10 cellular contexts compared by ENCODE assay signal in the genomic region with DNA sequence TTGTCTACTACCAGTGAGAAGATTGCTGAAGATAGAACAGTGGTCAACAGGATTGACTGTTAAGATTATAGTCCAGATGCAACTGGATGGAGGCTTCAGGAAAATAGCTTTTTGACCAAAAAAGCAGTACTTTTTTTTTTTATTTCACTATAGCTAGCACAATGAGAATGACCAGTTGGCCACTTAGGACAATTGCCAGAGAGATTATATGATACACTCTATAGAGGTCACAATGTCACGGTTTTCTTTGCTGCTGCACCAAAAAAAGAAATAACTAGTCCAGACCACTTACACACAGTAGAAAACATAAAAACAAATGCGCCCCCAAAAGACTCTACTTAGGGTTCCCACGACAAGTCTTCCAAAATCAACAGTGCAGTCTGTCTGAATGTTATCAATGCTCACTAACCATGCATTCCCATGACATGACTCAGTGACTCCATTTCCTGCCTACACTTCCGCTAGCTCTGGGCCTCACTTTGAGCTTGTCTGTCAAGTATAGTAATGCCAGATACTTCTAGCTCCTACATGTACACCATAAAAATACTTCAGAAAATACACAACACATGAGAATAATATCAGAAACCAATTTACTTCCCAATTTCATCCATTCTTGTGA.
DNase-seq lines count a peak whose midpoint lies in the region; ATAC-seq and TF ChIP-seq lines count a peak whose summit lies in the region.
"Had no signal": no experiment of that assay in that cellular context is flagged by ENCODE, and none has a peak within 500 bp of the region (broad histone marks: within the 10 kb centered on the region; RNA-seq: fewer than 3 reads in every experiment).

No MANE protein-coding gene starts in this region.

- CTCF ChIA-PET in activated CD4-positive, alpha-beta T cell treated with anti-CD3 and anti-CD28 coated beads for 36 hours (lab: Charles Lee): interaction anchor here (0.7 to 0.8 kb wide), 2 partner anchors 209 to 229 kb away, joined by 3 read pairs; partner anchors contain the start of gene STARD13
- CTCF ChIA-PET in activated CD8-positive, alpha-beta T cell treated with anti-CD3 and anti-CD28 coated beads for 36 hours (lab: Charles Lee): interaction anchor here (0.9 to 1.7 kb wide), 3 partner anchors 24 to 250 kb away, joined by 3 read pairs; no protein-coding TSS in a partner anchor

- H3K9me3 ChIP-seq in right atrium auricular region (no peaks in the 10 kb centered on the region), tibial artery (no peaks in the 10 kb centered on the region)

- H3K27me3 ChIP-seq in right atrium auricular region: no peaks in the 10 kb centered on the region
- H3K27me3 ChIP-seq in tibial artery: no peaks in the 10 kb centered on the region

- peak; percentile 35 for DNase-seq in activated CD4-positive, alpha-beta T cell treated with anti-CD3 and anti-CD28 coated beads for 36 hours
- no peak for DNase-seq in activated CD4-positive, alpha-beta T cell treated with anti-CD3 and anti-CD28 coated beads, Interleukin-2, amount 50 U/mL, for 4 hours
- peak; percentile 11 for DNase-seq in activated CD8-positive, alpha-beta T cell treated with anti-CD3 and anti-CD28 coated beads for 36 hours
- DNase-seq in right atrium auricular region (ENCODE audit: low spot score): no peak
- no peak for DNase-seq in tibial artery
- DNase-seq in NCI-H1694 (lab: John Stamatoyannopoulos, UW): no peak
- no peak for DNase-seq in GM19240 (ENCODE audit: insufficient read length, low spot score)
- DNase-seq in NCI-H748 treated with DMSO at 0.1 percent for 48 hours (lab: John Stamatoyannopoulos, UW): no peak
- DNase-seq: T1000 had no signal

- intact Hi-C loops in activated CD4-positive, alpha-beta T cell treated with anti-CD3 and anti-CD28 coated beads for 36 hours (cut with DNase I, micrococcal nuclease): no loop called here
- intact Hi-C loops in activated CD8-positive, alpha-beta T cell treated with anti-CD3 and anti-CD28 coated beads for 36 hours (cut with micrococcal nuclease): no loop called here
- intact Hi-C loops in tibial artery (cut with DNase I; ENCODE audit: low total_unique reads): no loop called here

- POLR2A ChIA-PET in activated CD4-positive, alpha-beta T cell treated with anti-CD3 and anti-CD28 coated beads for 36 hours (lab: Charles Lee): no interaction called here
- POLR2A ChIA-PET in activated CD8-positive, alpha-beta T cell treated with anti-CD3 and anti-CD28 coated beads for 36 hours (lab: Charles Lee): no interaction called here

- H3K27ac ChIP-seq in right atrium auricular region (peak overlapping the region; percentile 59 to 64), tibial artery (peak overlapping the region; percentile 23 to 37)

- no peaks in the 10 kb centered on the region for H3K36me3 ChIP-seq in right atrium auricular region
- no peaks in the 10 kb centered on the region for H3K36me3 ChIP-seq in tibial artery

- H3K4me1 Mint-ChIP-seq in activated CD4-positive, alpha-beta T cell treated with anti-CD3 and anti-CD28 coated beads for 36 hours: no peaks in the 10 kb centered on the region
- H3K4me1 Mint-ChIP-seq in activated CD8-positive, alpha-beta T cell treated with anti-CD3 and anti-CD28 coated beads for 36 hours (ENCODE audit: low read depth): no peaks in the 10 kb centered on the region

- TF ChIP-seq CTCF in activated CD8-positive, alpha-beta T cell treated with anti-CD3 and anti-CD28 coated beads for 36 hours (IDR thresholded peaks at IDR 0.05): no peak
- TF ChIP-seq CTCF in right atrium auricular region (IDR thresholded peaks at IDR 0.05) (no peak), tibial artery (IDR thresholded peaks at IDR 0.05) (no peak)

- no peak overlapping the region for H3K4me3 Mint-ChIP-seq in activated CD4-positive, alpha-beta T cell treated with anti-CD3 and anti-CD28 coated beads for 36 hours
- H3K4me3 Mint-ChIP-seq in activated CD8-positive, alpha-beta T cell treated with anti-CD3 and anti-CD28 coated beads for 36 hours: no peak overlapping the region
- H3K4me3 Mint-ChIP-seq: IgD-negative memory B cell had no signal

- H3K4me3 ChIP-seq in right atrium auricular region: no peak overlapping the region
- H3K4me3 ChIP-seq in tibial artery: no peak overlapping the region

- no peaks in the 10 kb centered on the region for H3K9me3 Mint-ChIP-seq in activated CD4-positive, alpha-beta T cell treated with anti-CD3 and anti-CD28 coated beads for 36 hours (ENCODE audit: low read depth)
- H3K9me3 Mint-ChIP-seq in activated CD8-positive, alpha-beta T cell treated with anti-CD3 and anti-CD28 coated beads for 36 hours: no peaks in the 10 kb centered on the region

- H3K27ac Mint-ChIP-seq in activated CD4-positive, alpha-beta T cell treated with anti-CD3 and anti-CD28 coated beads for 36 hours: no peak overlapping the region
- H3K27ac Mint-ChIP-seq in activated CD8-positive, alpha-beta T cell treated with anti-CD3 and anti-CD28 coated beads for 36 hours: no peak overlapping the region
- H3K27ac Mint-ChIP-seq: IgD-negative memory B cell had no signal

- peak; percentile 60 for ATAC-seq in activated CD4-positive, alpha-beta T cell treated with anti-CD3 and anti-CD28 coated beads for 36 hours
- ATAC-seq in activated CD8-positive, alpha-beta T cell treated with anti-CD3 and anti-CD28 coated beads for 36 hours: no peak

- H3K27me3 Mint-ChIP-seq in activated CD4-positive, alpha-beta T cell treated with anti-CD3 and anti-CD28 coated beads for 36 hours: peaks cover 6% of the 10 kb centered on the region
- H3K27me3 Mint-ChIP-seq in activated CD8-positive, alpha-beta T cell treated with anti-CD3 and anti-CD28 coated beads for 36 hours: peaks cover 8% of the 10 kb centered on the region

- no peaks in the 10 kb centered on the region for H3K36me3 Mint-ChIP-seq in activated CD4-positive, alpha-beta T cell treated with anti-CD3 and anti-CD28 coated beads for 36 hours (ENCODE audit: low read depth)
- H3K36me3 Mint-ChIP-seq in activated CD8-positive, alpha-beta T cell treated with anti-CD3 and anti-CD28 coated beads for 36 hours (ENCODE audit: low read depth): no peaks in the 10 kb centered on the region
- H3K36me3 Mint-ChIP-seq: IgD-negative memory B cell had no signal

- peaks cover 0 to 24% of the 10 kb centered on the region in 2 donors for H3K4me1 ChIP-seq in right atrium auricular region
- peaks cover 0 to 46% (median 6%) of the 10 kb centered on the region in 4 donors for H3K4me1 ChIP-seq in tibial artery

Comparison
In these comparisons a context has a peak if more than half of its experiments do, and no peak if none do; other contexts are left out.
1. DNase-seq: peak in activated CD4-positive, alpha-beta T cell treated with anti-CD3 and anti-CD28 coated beads for 36 hours (single experiment) and activated CD8-positive, alpha-beta T cell treated with anti-CD3 and anti-CD28 coated beads for 36 hours (single experiment); none in activated CD4-positive, alpha-beta T cell treated with anti-CD3 and anti-CD28 coated beads, Interleukin-2, amount 50 U/mL, for 4 hours (0 of 2), right atrium auricular region (single experiment), tibial artery (0 of 2), NCI-H1694 (single experiment), GM19240 (single experiment) and NCI-H748 treated with DMSO at 0.1 percent for 48 hours (single experiment).